8 cellular contexts compared by ENCODE assay signal in genomic region chr15:55168350-55168974, GRCh38. TPM values are rescaled to one million over a fixed set of nuclear protein-coding genes. Genes with fewer than 3 reads are reported as not detected.
DNase-seq lines count a peak whose midpoint lies in the region; ATAC-seq, FAIRE-seq and TF ChIP-seq lines count a peak whose summit lies in the region.

No MANE protein-coding gene starts in this region.

- H3K9me3 Mint-ChIP-seq in central memory CD8-positive, alpha-beta T cell: no peaks in the 10 kb centered on the region

- peaks cover 1% of the 10 kb centered on the region; the same call in 1 of the 2 replicates for H3K4me1 ChIP-seq in HepG2 (ENCODE audit: insufficient read depth, low read length)

- H2AFZ ChIP-seq in HepG2 (ENCODE audit: low read length): no peak overlapping the region

- peak; percentile 59; the same call in 1 of the 2 replicates for TF ChIP-seq RAD21 in HepG2 (CRISPR knock-in tag; IDR thresholded peaks at IDR 0.05)

- peak; percentile 90 for TF ChIP-seq CTCF in VCaP (conservative IDR thresholded peaks at IDR 0.05)
- peak; percentile 79 for TF ChIP-seq CTCF in HepG2 (CRISPR knock-in tag; IDR thresholded peaks at IDR 0.05)

- in situ Hi-C loops in HepG2 (cut with HindIII; ENCODE audit: extremely low pct_ligation_motif_present, low pct_unique_long_range_greater_than_20kb): loop anchor here (25.0 kb wide), 1 partner anchor 1081 kb away; no protein-coding TSS in a partner anchor

- 47% methylated on average over 10 of the region's 11 CpGs for WGBS in HepG2 (ENCODE audit: low lambda C conversion rate)

- H3K27ac ChIP-seq in VCaP (no peak overlapping the region), HepG2 (ENCODE audit: extremely low read length, insufficient read depth, low read length) (no peak overlapping the region)

- no peaks in the 10 kb centered on the region for H3K79me2 ChIP-seq in HepG2 (ENCODE audit: insufficient read depth, low read length)

- BruUV-seq in HepG2 (replicated peaks; lab: Mats Ljungman, UMichigan): no TSS peak

- no peaks in the 10 kb centered on the region for H3K36me3 ChIP-seq in HepG2 (replicated peaks in 1 of 2; ENCODE audit: control insufficient read depth in 1 of 2, insufficient read depth in 2 of 2, low read length in 2 of 2)

- ATAC-seq in GM18870 (IDR thresholded peaks at IDR 0.05; ENCODE audit: unreplicated experiment) (peak; percentile 96), HG03103 (IDR thresholded peaks at IDR 0.05; ENCODE audit: low read depth, unreplicated experiment) (peak; percentile 91), HepG2 (peak; percentile 97)
- ATAC-seq in central memory CD8-positive, alpha-beta T cell (replicated peaks; ENCODE audit: extremely low read depth, poor library complexity, severe bottlenecking): peak; percentile 54

- H4K20me1 ChIP-seq in HepG2 (ENCODE audit: insufficient read depth, low read length): no peaks in the 10 kb centered on the region

- POLR2A ChIA-PET in HepG2 (lab: Yijun Ruan, JAX): no interaction called here

- H3K27me3 ChIP-seq in HepG2 (ENCODE audit: control insufficient read depth in 1 of 2, insufficient read depth in 2 of 2, low read length in 2 of 2): no peaks in the 10 kb centered on the region

- no peak overlapping the region for H3K9ac ChIP-seq in HepG2 (ENCODE audit: insufficient read depth, low read depth, low read length)

- no peaks in the 10 kb centered on the region for H3K27me3 Mint-ChIP-seq in central memory CD8-positive, alpha-beta T cell

- peaks cover 5% of the 10 kb centered on the region for H3K4me1 Mint-ChIP-seq in central memory CD8-positive, alpha-beta T cell

- H3K4me2 ChIP-seq in HepG2 (ENCODE audit: low read depth, low read length): no peak overlapping the region

- H3K9me3 ChIP-seq in HepG2 (ENCODE audit: low read length): no peaks in the 10 kb centered on the region

- H3K4me3 Mint-ChIP-seq in central memory CD8-positive, alpha-beta T cell: no peak overlapping the region

- TF ChIP-seq POLR2A in HepG2 (IDR thresholded peaks at IDR 0.05; ENCODE audit: insufficient read depth in 1 of 2, low read depth in 2 of 2, low read length in 2 of 2): no peak

- CTCF ChIA-PET in HepG2 (lab: Yijun Ruan, JAX; ENCODE audit: low intra/inter-chr PET ratio, low total read pairs): interaction anchor here (1.2 kb wide), 1 partner anchor 1205 kb away, joined by 4 read pairs; no protein-coding TSS in a partner anchor

- DNase-seq in AML-193 (lab: John Stamatoyannopoulos, UW) (peak; percentile 43 to 78), NCI-H2227 treated with DMSO at 0.1 percent for 48 hours (lab: John Stamatoyannopoulos, UW) (peak; percentile 32), HepG2 (ENCODE audit: low spot score) (peak; percentile 83)
- DNase-seq in central memory CD8-positive, alpha-beta T cell (ENCODE audit: low spot score in 2 of 2): no peak
- peak; percentile 8 for DNase-seq in stimulated activated CD8-positive, alpha-beta memory T cell treated with anti-CD3 and anti-CD28 coated beads, Interleukin-12 subunit alpha, Interleukin-12 subunit beta, amount 100 ng/mL, for 1 hour (ENCODE audit: low read depth)

- H3K36me3 Mint-ChIP-seq in central memory CD8-positive, alpha-beta T cell (ENCODE audit: insufficient read depth): no peaks in the 10 kb centered on the region

- no peak overlapping the region for H3K4me3 ChIP-seq in HepG2 (replicated peaks in 1 of 3; ENCODE audit: insufficient read depth in 1 of 3, low read depth in 2 of 3, low read length in 3 of 3)

- intact Hi-C loops in HepG2 (cut with micrococcal nuclease; ENCODE audit: unreplicated experiment): no loop called here

- peak; percentile 85 for FAIRE-seq in HepG2 (lab: Jason Lieb, UNC)

- no peak overlapping the region for H3K27ac Mint-ChIP-seq in central memory CD8-positive, alpha-beta T cell (ENCODE audit: low read depth)

- TF ChIP-seq EP300 in HepG2 (IDR thresholded peaks at IDR 0.05; ENCODE audit: low read depth in 2 of 2, low read length in 2 of 2): no peak
- TF ChIP-seq EP300 in HepG2 (CRISPR knock-in tag; IDR thresholded peaks at IDR 0.05; ENCODE audit: borderline replicate concordance): no peak

TF ChIP-seq in HepG2, 621 proteins besides CTCF, POLR2A, EP300 and RAD21 (continues in another document):
- TF ChIP-seq NCOA1 (CRISPR knock-in tag; IDR thresholded peaks at IDR 0.05): no peak
- TF ChIP-seq CHD4 (IDR thresholded peaks at IDR 0.05; ENCODE audit: borderline replicate concordance, low read length): no peak
- TF ChIP-seq PPARG (CRISPR knock-in tag; conservative IDR thresholded peaks at IDR 0.05): no peak
- TF ChIP-seq ARID3A (IDR thresholded peaks at IDR 0.05; ENCODE audit: low read depth, low read length): 0 out of 2 replicates have a peak, but pooled peaks have one; percentile 60
- TF ChIP-seq HNRNPH1 (optimal IDR thresholded peaks at IDR 0.05; ENCODE audit: low read depth, low read length): no peak
- TF ChIP-seq XRCC5 (optimal IDR thresholded peaks at IDR 0.05; ENCODE audit: low read length): peak; percentile 29
- TF ChIP-seq PITX1 (CRISPR knock-in tag; IDR thresholded peaks at IDR 0.05): peak; percentile 23; the same call in 1 of the 2 replicates
- TF ChIP-seq FOXA1 (IDR thresholded peaks at IDR 0.05): no peak
- TF ChIP-seq FOXA1 (CRISPR knock-in tag; IDR thresholded peaks at IDR 0.05): peak; percentile 42; the same call in 1 of the 2 replicates
- TF ChIP-seq POGZ (CRISPR knock-in tag; IDR thresholded peaks at IDR 0.05): 0 out of 2 replicates have a peak, but pooled peaks have one; percentile 30
- TF ChIP-seq SALL1 (CRISPR knock-in tag; IDR thresholded peaks at IDR 0.05): peak; percentile 14; the same call in 1 of the 2 replicates
- no peak for TF ChIP-seq GABPA (IDR thresholded peaks at IDR 0.05; ENCODE audit: low read depth, low read length)
- TF ChIP-seq GABPA (CRISPR knock-in tag; IDR thresholded peaks at IDR 0.05; ENCODE audit: low read depth): 0 out of 2 replicates have a peak, but pooled peaks have one; percentile 19
- no peak for TF ChIP-seq ZNF44 (CRISPR knock-in tag; IDR thresholded peaks at IDR 0.05)
- no peak for TF ChIP-seq ZNF558 (CRISPR knock-in tag; IDR thresholded peaks at IDR 0.05; ENCODE audit: borderline replicate concordance)
- TF ChIP-seq ELK4 (CRISPR knock-in tag; IDR thresholded peaks at IDR 0.05; ENCODE audit: borderline replicate concordance): no peak
- peak; percentile 55 for TF ChIP-seq SMC3 (IDR thresholded peaks at IDR 0.05; ENCODE audit: low read length)
- peak; percentile 95 for TF ChIP-seq ZNF652 (CRISPR knock-in tag; IDR thresholded peaks at IDR 0.05; ENCODE audit: borderline replicate concordance, low read depth)
- TF ChIP-seq ZNF607 (CRISPR knock-in tag; IDR thresholded peaks at IDR 0.05; ENCODE audit: borderline replicate concordance): no peak
- peak; percentile 78 for TF ChIP-seq STAG1 (CRISPR knock-in tag; IDR thresholded peaks at IDR 0.05)
- no peak for TF ChIP-seq GFI1 (CRISPR knock-in tag; IDR thresholded peaks at IDR 0.05; ENCODE audit: borderline replicate concordance)
- TF ChIP-seq FOXA3 (CRISPR knock-in tag; IDR thresholded peaks at IDR 0.05): 0 out of 2 replicates have a peak, but pooled peaks have one; percentile 21

RNA-seq across cellular contexts. Expression of gene RSL24D1, which starts 28.3 kb away (rescaled TPM):
- 100.0 and 153 TPM in 2 replicates for total RNA-seq in HepG2 (2016; rRNA removed; fragmentation: Illumina TruSeq; extraction: Trizol)
- total RNA-seq in HepG2 (2016; cell fraction: cytosol; rRNA removed; fragmentation: Illumina TruSeq; extraction: Trizol; ENCODE audit: low read depth): 44.2 and 54.5 TPM in 2 replicates
- total RNA-seq in HepG2 (2016; cell fraction: insoluble cytoplasmic fraction; rRNA removed; fragmentation: Illumina TruSeq; extraction: Trizol): 100 and 163 TPM in 2 replicates
- total RNA-seq in HepG2 (2016; cell fraction: membrane; rRNA removed; fragmentation: Illumina TruSeq; extraction: Trizol): 83.0 and 101 TPM in 2 replicates
- total RNA-seq in HepG2 (2016; cell fraction: nucleus; rRNA removed; fragmentation: Illumina TruSeq; extraction: Trizol): 54.6 and 54.9 TPM in 2 replicates
- 43.0 and 58.8 TPM in 2 replicates for polyA plus RNA-seq in HepG2 (2011; rRNA removed)
- polyA plus RNA-seq in HepG2 (2011; cell fraction: cytosol; rRNA removed): 19.6 and 32.8 TPM in 2 replicates
- polyA plus RNA-seq in HepG2 (2011; cell fraction: nucleus; rRNA removed): 7.7 and 13.5 TPM in 2 replicates
- polyA plus RNA-seq in HepG2 (2012): 125 and 131 TPM in 2 replicates
- polyA plus RNA-seq in HepG2 (2016; cell fraction: cytosol; fragmentation: Illumina TruSeq; extraction: Trizol; ENCODE audit: low read depth): 43.0 and 46.1 TPM in 2 replicates
- polyA plus RNA-seq in HepG2 (2016; cell fraction: insoluble cytoplasmic fraction; fragmentation: Illumina TruSeq; extraction: Trizol; ENCODE audit: low read depth): 151 and 165 TPM in 2 replicates
- polyA plus RNA-seq in HepG2 (2016; cell fraction: membrane; fragmentation: Illumina TruSeq; extraction: Trizol; ENCODE audit: low read depth): 70.7 and 77.2 TPM in 2 replicates
- polyA plus RNA-seq in HepG2 (2016; cell fraction: nucleus; fragmentation: Illumina TruSeq; extraction: Trizol; ENCODE audit: insufficient read depth, low read depth): 62.7 and 62.9 TPM in 2 replicates
- polyA minus RNA-seq in HepG2 (2011; rRNA and poly(A)+ RNA removed; ENCODE audit: low replicate concordance): 9.3 and 18.4 TPM in 2 replicates
- polyA minus RNA-seq in HepG2 (2011; cell fraction: cytosol; rRNA and poly(A)+ RNA removed): 26.4 and 32.4 TPM in 2 replicates
- 63.2 and 70.6 TPM in 2 replicates for polyA minus RNA-seq in HepG2 (2011; cell fraction: nucleus; rRNA and poly(A)+ RNA removed)

Comparison
In these comparisons a context has a peak if more than half of its experiments do, and no peak if none do; other contexts are left out.
1. DNase-seq: peak in AML-193 (2 of 2), NCI-H2227 treated with DMSO at 0.1 percent for 48 hours (single experiment), HepG2 (single experiment) and stimulated activated CD8-positive, alpha-beta memory T cell treated with anti-CD3 and anti-CD28 coated beads, Interleukin-12 subunit alpha, Interleukin-12 subunit beta, amount 100 ng/mL, for 1 hour (single experiment); none in central memory CD8-positive, alpha-beta T cell (0 of 2).
2. Peak in every context shown above with its lines, with median percentiles within 50 percentile points of each other: ATAC-seq.